Comparison of ENCODE assay signal across 1 cellular context in the genomic region with DNA sequence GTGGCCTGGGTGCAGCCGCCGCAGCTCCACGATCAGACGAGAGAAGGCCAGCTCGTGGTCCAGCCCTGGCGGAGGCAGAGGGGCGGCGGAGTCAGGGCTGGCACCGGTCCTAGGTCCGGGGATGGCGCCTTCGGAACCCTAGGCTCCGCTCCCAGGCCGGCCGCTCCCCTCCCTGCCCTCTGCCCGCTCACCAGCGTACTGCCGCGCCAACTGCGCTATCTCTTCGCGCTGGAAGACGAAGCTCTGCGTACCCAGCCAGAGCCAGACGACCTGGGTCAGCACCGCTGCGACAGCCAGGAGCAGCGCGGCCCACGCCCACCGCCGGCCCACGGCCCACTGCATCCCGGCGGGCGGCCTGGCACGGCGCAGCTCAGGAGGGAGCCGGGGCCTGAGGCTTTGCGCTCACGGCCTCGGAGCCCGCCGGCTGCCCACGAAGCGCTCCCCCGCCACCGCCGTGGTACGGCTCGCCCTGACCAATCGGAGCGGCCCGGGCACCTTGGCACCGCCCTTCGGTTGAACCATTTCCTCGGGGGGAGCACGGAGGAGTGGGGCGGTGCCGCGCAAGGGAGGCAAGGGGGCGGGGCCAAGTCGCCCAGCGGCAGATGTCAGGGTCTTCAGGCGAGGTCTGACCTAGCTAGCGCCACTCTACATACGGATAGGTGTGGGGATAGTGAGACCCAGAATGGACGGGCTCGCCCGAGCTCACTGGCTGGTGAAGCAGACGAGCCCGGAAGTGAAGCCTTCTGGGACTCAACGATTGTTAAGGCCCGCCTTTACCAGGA.
TF ChIP-seq lines count a peak whose summit lies in the region.

A gene (minus strand): TSS at position 432 of the 782 bp plus-strand sequence. CDS start 90 bp downstream, at position 342.

TF ChIP-seq in HepG2, 621 proteins besides CTCF, POLR2A, EP300 and RAD21 (continued from another document):
- TF ChIP-seq, protein P1, sequence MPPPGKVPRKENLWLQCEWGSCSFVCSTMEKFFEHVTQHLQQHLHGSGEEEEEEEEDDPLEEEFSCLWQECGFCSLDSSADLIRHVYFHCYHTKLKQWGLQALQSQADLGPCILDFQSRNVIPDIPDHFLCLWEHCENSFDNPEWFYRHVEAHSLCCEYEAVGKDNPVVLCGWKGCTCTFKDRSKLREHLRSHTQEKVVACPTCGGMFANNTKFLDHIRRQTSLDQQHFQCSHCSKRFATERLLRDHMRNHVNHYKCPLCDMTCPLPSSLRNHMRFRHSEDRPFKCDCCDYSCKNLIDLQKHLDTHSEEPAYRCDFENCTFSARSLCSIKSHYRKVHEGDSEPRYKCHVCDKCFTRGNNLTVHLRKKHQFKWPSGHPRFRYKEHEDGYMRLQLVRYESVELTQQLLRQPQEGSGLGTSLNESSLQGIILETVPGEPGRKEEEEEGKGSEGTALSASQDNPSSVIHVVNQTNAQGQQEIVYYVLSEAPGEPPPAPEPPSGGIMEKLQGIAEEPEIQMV (CRISPR knock-in tag; IDR thresholded peaks at IDR 0.05; ENCODE audit: low read depth): 0 out of 2 replicates have a peak, but pooled peaks have one; percentile 8
- 0 out of 2 replicates have a peak, but pooled peaks have one; percentile 23 for TF ChIP-seq NKX3-1 (CRISPR knock-in tag; IDR thresholded peaks at IDR 0.05)
- TF ChIP-seq FOXA1 (IDR thresholded peaks at IDR 0.05): no peak
- TF ChIP-seq FOXA1 (CRISPR knock-in tag; IDR thresholded peaks at IDR 0.05): no peak
- TF ChIP-seq CREB1 (IDR thresholded peaks at IDR 0.05): 0 out of 2 replicates have a peak, but pooled peaks have one; percentile 16
- no peak for TF ChIP-seq CREB1 (CRISPR knock-in tag; IDR thresholded peaks at IDR 0.05)
- peak; percentile 97 for TF ChIP-seq KDM5B (CRISPR knock-in tag; IDR thresholded peaks at IDR 0.05; ENCODE audit: borderline replicate concordance)
- TF ChIP-seq DNMT3B (CRISPR knock-in tag; conservative IDR thresholded peaks at IDR 0.05): peak; percentile 42; the same call in 1 of the 2 replicates
- TF ChIP-seq, protein P2, sequence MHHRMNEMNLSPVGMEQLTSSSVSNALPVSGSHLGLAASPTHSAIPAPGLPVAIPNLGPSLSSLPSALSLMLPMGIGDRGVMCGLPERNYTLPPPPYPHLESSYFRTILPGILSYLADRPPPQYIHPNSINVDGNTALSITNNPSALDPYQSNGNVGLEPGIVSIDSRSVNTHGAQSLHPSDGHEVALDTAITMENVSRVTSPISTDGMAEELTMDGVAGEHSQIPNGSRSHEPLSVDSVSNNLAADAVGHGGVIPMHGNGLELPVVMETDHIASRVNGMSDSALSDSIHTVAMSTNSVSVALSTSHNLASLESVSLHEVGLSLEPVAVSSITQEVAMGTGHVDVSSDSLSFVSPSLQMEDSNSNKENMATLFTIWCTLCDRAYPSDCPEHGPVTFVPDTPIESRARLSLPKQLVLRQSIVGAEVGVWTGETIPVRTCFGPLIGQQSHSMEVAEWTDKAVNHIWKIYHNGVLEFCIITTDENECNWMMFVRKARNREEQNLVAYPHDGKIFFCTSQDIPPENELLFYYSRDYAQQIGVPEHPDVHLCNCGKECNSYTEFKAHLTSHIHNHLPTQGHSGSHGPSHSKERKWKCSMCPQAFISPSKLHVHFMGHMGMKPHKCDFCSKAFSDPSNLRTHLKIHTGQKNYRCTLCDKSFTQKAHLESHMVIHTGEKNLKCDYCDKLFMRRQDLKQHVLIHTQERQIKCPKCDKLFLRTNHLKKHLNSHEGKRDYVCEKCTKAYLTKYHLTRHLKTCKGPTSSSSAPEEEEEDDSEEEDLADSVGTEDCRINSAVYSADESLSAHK (CRISPR knock-in tag; IDR thresholded peaks at IDR 0.05; ENCODE audit: borderline replicate concordance): no peak; the same call in 1 of the 2 replicates
- TF ChIP-seq ZNF143 (CRISPR knock-in tag; IDR thresholded peaks at IDR 0.05): peak; percentile 28; the same call in 1 of the 2 replicates
- no peak for TF ChIP-seq ZSCAN22 (CRISPR knock-in tag; IDR thresholded peaks at IDR 0.05)
- TF ChIP-seq, protein P3, sequence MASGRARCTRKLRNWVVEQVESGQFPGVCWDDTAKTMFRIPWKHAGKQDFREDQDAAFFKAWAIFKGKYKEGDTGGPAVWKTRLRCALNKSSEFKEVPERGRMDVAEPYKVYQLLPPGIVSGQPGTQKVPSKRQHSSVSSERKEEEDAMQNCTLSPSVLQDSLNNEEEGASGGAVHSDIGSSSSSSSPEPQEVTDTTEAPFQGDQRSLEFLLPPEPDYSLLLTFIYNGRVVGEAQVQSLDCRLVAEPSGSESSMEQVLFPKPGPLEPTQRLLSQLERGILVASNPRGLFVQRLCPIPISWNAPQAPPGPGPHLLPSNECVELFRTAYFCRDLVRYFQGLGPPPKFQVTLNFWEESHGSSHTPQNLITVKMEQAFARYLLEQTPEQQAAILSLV (CRISPR knock-in tag; IDR thresholded peaks at IDR 0.05; ENCODE audit: borderline replicate concordance): peak; percentile 90; the same call in 1 of the 2 replicates
- peak; percentile 32; the same call in 1 of the 2 replicates for TF ChIP-seq BRD4 (CRISPR knock-in tag; IDR thresholded peaks at IDR 0.05)
- TF ChIP-seq KAT8 (CRISPR knock-in tag; IDR thresholded peaks at IDR 0.05): peak; percentile 64
- TF ChIP-seq JDP2 (CRISPR knock-in tag; IDR thresholded peaks at IDR 0.05; ENCODE audit: borderline replicate concordance): no peak
- TF ChIP-seq, protein P4, sequence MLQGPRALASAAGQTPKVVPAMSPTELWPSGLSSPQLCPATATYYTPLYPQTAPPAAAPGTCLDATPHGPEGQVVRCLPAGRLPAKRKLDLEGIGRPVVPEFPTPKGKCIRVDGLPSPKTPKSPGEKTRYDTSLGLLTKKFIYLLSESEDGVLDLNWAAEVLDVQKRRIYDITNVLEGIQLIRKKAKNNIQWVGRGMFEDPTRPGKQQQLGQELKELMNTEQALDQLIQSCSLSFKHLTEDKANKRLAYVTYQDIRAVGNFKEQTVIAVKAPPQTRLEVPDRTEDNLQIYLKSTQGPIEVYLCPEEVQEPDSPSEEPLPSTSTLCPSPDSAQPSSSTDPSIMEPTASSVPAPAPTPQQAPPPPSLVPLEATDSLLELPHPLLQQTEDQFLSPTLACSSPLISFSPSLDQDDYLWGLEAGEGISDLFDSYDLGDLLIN (CRISPR knock-in tag; IDR thresholded peaks at IDR 0.05; ENCODE audit: borderline replicate concordance): no peak
- TF ChIP-seq, protein P5, sequence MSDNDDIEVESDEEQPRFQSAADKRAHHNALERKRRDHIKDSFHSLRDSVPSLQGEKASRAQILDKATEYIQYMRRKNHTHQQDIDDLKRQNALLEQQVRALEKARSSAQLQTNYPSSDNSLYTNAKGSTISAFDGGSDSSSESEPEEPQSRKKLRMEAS (IDR thresholded peaks at IDR 0.05): peak; percentile 83
- TF ChIP-seq, protein P6, sequence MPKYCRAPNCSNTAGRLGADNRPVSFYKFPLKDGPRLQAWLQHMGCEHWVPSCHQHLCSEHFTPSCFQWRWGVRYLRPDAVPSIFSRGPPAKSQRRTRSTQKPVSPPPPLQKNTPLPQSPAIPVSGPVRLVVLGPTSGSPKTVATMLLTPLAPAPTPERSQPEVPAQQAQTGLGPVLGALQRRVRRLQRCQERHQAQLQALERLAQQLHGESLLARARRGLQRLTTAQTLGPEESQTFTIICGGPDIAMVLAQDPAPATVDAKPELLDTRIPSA (CRISPR knock-in tag; IDR thresholded peaks at IDR 0.05; ENCODE audit: borderline replicate concordance): peak; percentile 91; the same call in 1 of the 2 replicates
- TF ChIP-seq MYNN (CRISPR knock-in tag; IDR thresholded peaks at IDR 0.05; ENCODE audit: low read depth): no peak
- peak; percentile 71; the same call in 1 of the 2 replicates for TF ChIP-seq KAT7 (CRISPR knock-in tag; IDR thresholded peaks at IDR 0.05; ENCODE audit: borderline replicate concordance)
- TF ChIP-seq ZNF629 (CRISPR knock-in tag; conservative IDR thresholded peaks at IDR 0.05): 0 out of 2 replicates have a peak, but pooled peaks have one; percentile 9
- TF ChIP-seq KMT2B (CRISPR knock-in tag; IDR thresholded peaks at IDR 0.05): no peak
- TF ChIP-seq ZNF773 (CRISPR knock-in tag; IDR thresholded peaks at IDR 0.05; ENCODE audit: borderline replicate concordance): peak; percentile 62; the same call in 1 of the 2 replicates
- TF ChIP-seq SAP130 (CRISPR knock-in tag; IDR thresholded peaks at IDR 0.05; ENCODE audit: low read depth): peak; percentile 84
- TF ChIP-seq ZNF564 (CRISPR knock-in tag; IDR thresholded peaks at IDR 0.05): peak; percentile 87
- no peak for TF ChIP-seq ZNF672 (CRISPR knock-in tag; IDR thresholded peaks at IDR 0.05)
- TF ChIP-seq JUND (CRISPR knock-in tag; IDR thresholded peaks at IDR 0.05): 0 out of 2 replicates have a peak, but pooled peaks have one; percentile 0
- no peak; the same call in 1 of the 2 replicates for TF ChIP-seq NPAS2 (CRISPR knock-in tag; IDR thresholded peaks at IDR 0.05; ENCODE audit: borderline replicate concordance)
- TF ChIP-seq, protein P7, sequence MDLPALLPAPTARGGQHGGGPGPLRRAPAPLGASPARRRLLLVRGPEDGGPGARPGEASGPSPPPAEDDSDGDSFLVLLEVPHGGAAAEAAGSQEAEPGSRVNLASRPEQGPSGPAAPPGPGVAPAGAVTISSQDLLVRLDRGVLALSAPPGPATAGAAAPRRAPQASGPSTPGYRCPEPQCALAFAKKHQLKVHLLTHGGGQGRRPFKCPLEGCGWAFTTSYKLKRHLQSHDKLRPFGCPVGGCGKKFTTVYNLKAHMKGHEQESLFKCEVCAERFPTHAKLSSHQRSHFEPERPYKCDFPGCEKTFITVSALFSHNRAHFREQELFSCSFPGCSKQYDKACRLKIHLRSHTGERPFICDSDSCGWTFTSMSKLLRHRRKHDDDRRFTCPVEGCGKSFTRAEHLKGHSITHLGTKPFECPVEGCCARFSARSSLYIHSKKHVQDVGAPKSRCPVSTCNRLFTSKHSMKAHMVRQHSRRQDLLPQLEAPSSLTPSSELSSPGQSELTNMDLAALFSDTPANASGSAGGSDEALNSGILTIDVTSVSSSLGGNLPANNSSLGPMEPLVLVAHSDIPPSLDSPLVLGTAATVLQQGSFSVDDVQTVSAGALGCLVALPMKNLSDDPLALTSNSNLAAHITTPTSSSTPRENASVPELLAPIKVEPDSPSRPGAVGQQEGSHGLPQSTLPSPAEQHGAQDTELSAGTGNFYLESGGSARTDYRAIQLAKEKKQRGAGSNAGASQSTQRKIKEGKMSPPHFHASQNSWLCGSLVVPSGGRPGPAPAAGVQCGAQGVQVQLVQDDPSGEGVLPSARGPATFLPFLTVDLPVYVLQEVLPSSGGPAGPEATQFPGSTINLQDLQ (CRISPR knock-in tag; IDR thresholded peaks at IDR 0.05): peak; percentile 26; the same call in 1 of the 2 replicates
- 0 out of 2 replicates have a peak, but pooled peaks have one; percentile 67 for TF ChIP-seq SMYD3 (CRISPR knock-in tag; IDR thresholded peaks at IDR 0.05)
- peak; percentile 79 for TF ChIP-seq RNF2 (conservative IDR thresholded peaks at IDR 0.05; ENCODE audit: low read depth)
- TF ChIP-seq ZNF24 (IDR thresholded peaks at IDR 0.05): no peak
